Comparison of ENCODE assay signal across 22 cellular contexts in genomic region chr6:30160791-30161261, GRCh38. TPM values are rescaled to one million over a fixed set of nuclear protein-coding genes. Genes with fewer than 3 reads are reported as not detected.
DNase-seq lines count a peak whose midpoint lies in the region; ATAC-seq, FAIRE-seq and TF ChIP-seq lines count a peak whose summit lies in the region.
"Had no signal": no experiment of that assay in that cellular context is flagged by ENCODE, and none has a peak within 500 bp of the region (broad histone marks: within the 10 kb centered on the region; RNA-seq: fewer than 3 reads in every experiment).

TSS of gene TRIM10 (minus strand) at chr6:30161211. CDS start at chr6:30160858, 353 bp downstream.

- H3K27me3 ChIP-seq in Caco-2 (replicated peaks; ENCODE audit: control insufficient read depth, insufficient read depth, low read length), result no peaks in the 10 kb centered on the region
- no peaks in the 10 kb centered on the region for H3K27me3 ChIP-seq in trophoblast cell (ENCODE audit: insufficient read depth, low read length)

- H3K4ac ChIP-seq in trophoblast cell (ENCODE audit: low read depth, low read length), result no peak within 1 kb of the TSS

- H3K9ac ChIP-seq in trophoblast cell (ENCODE audit: low read length), result no peak within 1 kb of the TSS
- H3K9ac ChIP-seq: GM23248 had no signal

- no peak within 1 kb of the TSS for H3K27ac ChIP-seq in trophoblast cell (ENCODE audit: low read depth, low read length)
- H3K27ac ChIP-seq: GM23248, HL-60 had no signal

- no peaks in the 10 kb centered on the region for H3K79me2 ChIP-seq in trophoblast cell (ENCODE audit: control insufficient read depth, insufficient read depth, low read length, poor library complexity)

- H3K4me1 ChIP-seq in Caco-2 (no peaks in the 10 kb centered on the region), trophoblast cell (ENCODE audit: control insufficient read depth in 1 of 2, insufficient read depth in 2 of 2, low read length in 2 of 2) (no peaks in the 10 kb centered on the region)
- H3K4me1 ChIP-seq: BE2C had no signal

- POLR2A ChIA-PET in Caco-2 (lab: Charles Lee), result no interaction called here

- CTCF ChIA-PET in Caco-2 (lab: Charles Lee) (no interaction called here), Calu3 (lab: Charles Lee) (no interaction called here)

- no peak within 1 kb of the TSS for H2BK120ac ChIP-seq in trophoblast cell (ENCODE audit: insufficient read depth, low read length, poor library complexity)

- H3K79me1 ChIP-seq in trophoblast cell (ENCODE audit: low read length), result no peaks in the 10 kb centered on the region

- H3K27me3 Mint-ChIP-seq in Caco-2 (ENCODE audit: insufficient read depth, unreplicated experiment) (no peaks in the 10 kb centered on the region), Calu3 (ENCODE audit: unreplicated experiment) (no peaks in the 10 kb centered on the region)

- H3K14ac ChIP-seq in trophoblast cell (ENCODE audit: low read length), result no peak within 1 kb of the TSS

- no peak within 1 kb of the TSS for H4K12ac ChIP-seq in trophoblast cell (ENCODE audit: low read depth, low read length)

- no peak within 1 kb of the TSS for H2BK5ac ChIP-seq in trophoblast cell (ENCODE audit: low read depth, low read length, poor library complexity)

- WGBS in trophoblast cell (ENCODE audit: extremely low coverage, insufficient coverage, insufficient read length), result no CpG with 5 or more reads among the region's 2 CpGs

- peaks cover 14% of the 10 kb centered on the region for H3K4me1 Mint-ChIP-seq in Caco-2 (ENCODE audit: low read depth, unreplicated experiment)
- H3K4me1 Mint-ChIP-seq in Calu3 (ENCODE audit: low read depth, unreplicated experiment), result peaks cover 30% of the 10 kb centered on the region

- no peaks in the 10 kb centered on the region for H3K9me3 Mint-ChIP-seq in Caco-2 (ENCODE audit: unreplicated experiment)
- no peaks in the 10 kb centered on the region for H3K9me3 Mint-ChIP-seq in Calu3 (ENCODE audit: low read depth, unreplicated experiment)
- H3K9me3 Mint-ChIP-seq: CD4-positive, alpha-beta T cell had no signal

- no peaks in the 10 kb centered on the region for H3K9me3 ChIP-seq in Caco-2
- H3K9me3 ChIP-seq in trophoblast cell (ENCODE audit: insufficient read depth, low read depth, low read length), result peaks cover 2% of the 10 kb centered on the region
- H3K9me3 ChIP-seq: BE2C had no signal

- no peak within 1 kb of the TSS for H2AFZ ChIP-seq in trophoblast cell (ENCODE audit: insufficient read depth, low read length, poor library complexity)
- H2AFZ ChIP-seq: GM23248 had no signal

- peak within 1 kb of the TSS; percentile 92 for H3K4me3 Mint-ChIP-seq in Caco-2 (ENCODE audit: unreplicated experiment)
- peak within 1 kb of the TSS; percentile 49 for H3K4me3 Mint-ChIP-seq in Calu3 (ENCODE audit: low read depth, unreplicated experiment)
- H3K4me3 Mint-ChIP-seq: CD4-positive, alpha-beta T cell had no signal

- H2AK5ac ChIP-seq in trophoblast cell (ENCODE audit: low read length), result no peak within 1 kb of the TSS

- H3K4me3 ChIP-seq in Caco-2 (ENCODE audit: low read depth, low read length), result no peak within 1 kb of the TSS
- H3K4me3 ChIP-seq in trophoblast cell (ENCODE audit: low read depth, low read length), result peak within 1 kb of the TSS; percentile 40
- H3K4me3 ChIP-seq: GM23248 had no signal

- no peak within 1 kb of the TSS for H3K4me2 ChIP-seq in trophoblast cell (ENCODE audit: low read length)

- no peak within 1 kb of the TSS for H4K91ac ChIP-seq in trophoblast cell (ENCODE audit: low read depth, low read length)

- no peak within 1 kb of the TSS for H3K18ac ChIP-seq in trophoblast cell (ENCODE audit: low read length)

- intact Hi-C loops in Caco-2 (cut with micrococcal nuclease; ENCODE audit: unreplicated experiment), result loop anchor here (5.0 kb wide), 1 partner anchor 99 kb away; the partner anchor contains the start of gene POLR1H
- intact Hi-C loops in Calu3 (cut with micrococcal nuclease; ENCODE audit: unreplicated experiment), result no loop called here

- H3K23ac ChIP-seq in trophoblast cell (ENCODE audit: low read length), result no peak within 1 kb of the TSS

- H3K27ac Mint-ChIP-seq in Caco-2 (ENCODE audit: unreplicated experiment) (no peak within 1 kb of the TSS), Calu3 (ENCODE audit: unreplicated experiment) (peak within 1 kb of the TSS; percentile 71)
- H3K27ac Mint-ChIP-seq: CD4-positive, alpha-beta T cell had no signal

- TF ChIP-seq CTCF in Caco-2 (IDR thresholded peaks at IDR 0.05; ENCODE audit: insufficient read depth in 1 of 2, low read depth in 1 of 2, low read length in 1 of 2, severe bottlenecking in 1 of 2, unreplicated experiment in 1 of 2) (no peak), Calu3 (IDR thresholded peaks at IDR 0.05; ENCODE audit: unreplicated experiment) (no peak)

- DNase-seq in Caco-2 (no peak), Calu3 (no peak), erythroblast (lab: John Stamatoyannopoulos, UW) (peak; percentile 69 to 80), trophoblast cell (no peak), hypothalamus (lab: John Stamatoyannopoulos, UW) (no peak), GM12891 (ENCODE audit: insufficient read length, low spot score) (no peak)
- DNase-seq: ACHN; BE2C; C1 segment of cervical spinal cord; CD4-positive, alpha-beta T cell; DMS79 treated with DMSO at 0.1 percent for 48 hours; GF-D8; GM23248; HCEC 1CT; IMR-90; KBM-7 had no signal

- no peaks in the 10 kb centered on the region for H3K36me3 ChIP-seq in Caco-2 (ENCODE audit: control insufficient read depth, insufficient read depth, low read length)
- no peaks in the 10 kb centered on the region for H3K36me3 ChIP-seq in trophoblast cell (ENCODE audit: control insufficient read depth in 1 of 2, insufficient read depth in 2 of 2, low read length in 2 of 2)
- H3K36me3 ChIP-seq: BE2C had no signal

- H4K8ac ChIP-seq in trophoblast cell (ENCODE audit: low read depth, low read length), result no peak within 1 kb of the TSS

- H2BK12ac ChIP-seq in trophoblast cell (ENCODE audit: low read length), result no peak within 1 kb of the TSS

- H3K36me3 Mint-ChIP-seq in Caco-2 (ENCODE audit: insufficient read depth, unreplicated experiment) (no peaks in the 10 kb centered on the region), Calu3 (ENCODE audit: insufficient read depth, unreplicated experiment) (peaks cover 22% of the 10 kb centered on the region)

- no peak for ATAC-seq in GM18520 (IDR thresholded peaks at IDR 0.05; ENCODE audit: unreplicated experiment)

- no TSS peak for BruUV-seq in Caco-2 (replicated peaks; lab: Mats Ljungman, UMichigan)
- BruUV-seq in Calu3 (replicated peaks; lab: Mats Ljungman, UMichigan), result no TSS peak

- peak; percentile 85 for TF ChIP-seq POLR2A in erythroblast (IDR thresholded peaks at IDR 0.05; ENCODE audit: low read length)
- TF ChIP-seq POLR2A in GM12891 (IDR thresholded peaks at IDR 0.05; ENCODE audit: low read depth, low read length), result no peak

- FAIRE-seq in GM12891 (lab: Jason Lieb, UNC), result no peak
- FAIRE-seq: A204.1, GM19239 had no signal

TF ChIP-seq in GM12891, 5 proteins besides CTCF, POLR2A, EP300 and RAD21:
- TF ChIP-seq PAX5 (IDR thresholded peaks at IDR 0.05; ENCODE audit: insufficient read depth, low read length, severe bottlenecking), result no peak
- no peak for TF ChIP-seq POLR2AphosphoS5 (IDR thresholded peaks at IDR 0.05; ENCODE audit: low read depth, low read length)
- TF ChIP-seq TAF1 (IDR thresholded peaks at IDR 0.05; ENCODE audit: low read depth, low read length), result no peak
- no peak for TF ChIP-seq SPI1 (IDR thresholded peaks at IDR 0.05; ENCODE audit: low read depth, low read length)
- TF ChIP-seq POU2F2 (IDR thresholded peaks at IDR 0.05; ENCODE audit: low read depth, low read length), result no peak

RNA-seq across cellular contexts. Expression of gene TRIM10, which starts in this region (rescaled TPM):
- total RNA-seq in Caco-2 (2022) (0.95 and 1.4 TPM in 2 replicates), Calu3 (2022) (1.8 and 2.7 TPM in 2 replicates)
- not detected in 2 replicates for polyA plus RNA-seq in trophoblast cell (2013)
- polyA plus RNA-seq in GM12891 (2012; ENCODE audit: low read depth, missing spikeins), result not detected
- total RNA-seq: CD4-positive, alpha-beta T cell; H4; HT1080; IMR-90 had no signal
- polyA plus RNA-seq: GM23248, IMR-90 had no signal

Comparison
In these comparisons a context has a peak if more than half of its experiments do, and no peak if none do; other contexts are left out.
1. DNase-seq: peak in erythroblast (2 of 2); none in Caco-2 (0 of 2), Calu3 (single experiment), trophoblast cell (0 of 2), hypothalamus (0 of 51) and GM12891 (single experiment).